15 cellular contexts compared by ENCODE assay signal in genomic region chr12:111715242-111715641, GRCh38. TPM values are rescaled to one million over a fixed set of nuclear protein-coding genes. Genes with fewer than 3 reads are reported as not detected.
DNase-seq lines count a peak whose midpoint lies in the region; ATAC-seq and TF ChIP-seq lines count a peak whose summit lies in the region.
"Had no signal": no experiment of that assay in that cellular context is flagged by ENCODE, and none has a peak within 500 bp of the region (broad histone marks: within the 10 kb centered on the region; RNA-seq: fewer than 3 reads in every experiment).

No MANE protein-coding gene starts in this region.

- H3K9me3 ChIP-seq in mesenchymal stem cell (ENCODE audit: control insufficient read depth, low read length): no peaks in the 10 kb centered on the region

- H3K9me3 Mint-ChIP-seq in naive thymus-derived CD8-positive, alpha-beta T cell: no peaks in the 10 kb centered on the region
- H3K9me3 Mint-ChIP-seq: activated CD4-positive, alpha-beta T cell treated with anti-CD3 and anti-CD28 coated beads, Interleukin-2, amount 10 ng/mL, durations not matched to agents 24 days and 14 days; activated T-cell treated with anti-CD3 and anti-CD28 coated beads, Interleukin-2, amount 50 U/mL, for 72 hours; type B pancreatic cell had no signal

- no peak overlapping the region for H3K23ac ChIP-seq in mesenchymal stem cell (ENCODE audit: low read length in 2 of 2)

- no peak overlapping the region for H2BK5ac ChIP-seq in mesenchymal stem cell (ENCODE audit: low read depth, low read length, poor library complexity, severe bottlenecking)

- no peak overlapping the region for H3K4me2 ChIP-seq in mesenchymal stem cell (ENCODE audit: low read length, poor library complexity, severe bottlenecking)

- TF ChIP-seq CTCF in AG10803 (conservative IDR thresholded peaks at IDR 0.05; ENCODE audit: low read length) (no peak), GM13976 (IDR thresholded peaks at IDR 0.05; ENCODE audit: borderline replicate concordance, control extremely low read depth, extremely low read depth, insufficient read depth, missing control alignments) (no peak)

- DNase-seq in AG10803 (ENCODE audit: low read depth) (peak; percentile 3), M059J (ENCODE audit: low read depth) (peak; percentile 37), astrocyte of the hippocampus (ENCODE audit: low read depth, low spot score) (peak; percentile 49), mesenchymal stem cell (peak; percentile 22), A172 (ENCODE audit: low spot score) (no peak), GM13976 (ENCODE audit: low spot score) (no peak)
- DNase-seq in naive thymus-derived CD8-positive, alpha-beta T cell: no peak
- DNase-seq: activated CD4-positive, alpha-beta T cell treated with anti-CD3 and anti-CD28 coated beads, Interleukin-2, amount 10 ng/mL, durations not matched to agents 24 days and 14 days; activated T-cell treated with anti-CD3 and anti-CD28 coated beads, Interleukin-2, amount 50 U/mL, for 72 hours; midbrain; NCI-H82; stimulated activated CD4-positive, alpha-beta T cell treated with anti-CD3 and anti-CD28 coated beads, Interleukin-2, amount 100 ng/mL, for 24 hours had no signal

- no peak overlapping the region for H3K4ac ChIP-seq in mesenchymal stem cell (ENCODE audit: low read depth in 1 of 2, low read length in 2 of 2)

- H2BK120ac ChIP-seq in mesenchymal stem cell (ENCODE audit: low read depth, low read length): no peak overlapping the region

- H2BK15ac ChIP-seq in mesenchymal stem cell (ENCODE audit: low read depth, poor library complexity, severe bottlenecking): no peak overlapping the region

- no peaks in the 10 kb centered on the region for H3K27me3 Mint-ChIP-seq in naive thymus-derived CD8-positive, alpha-beta T cell
- H3K27me3 Mint-ChIP-seq: activated CD4-positive, alpha-beta T cell treated with anti-CD3 and anti-CD28 coated beads, Interleukin-2, amount 10 ng/mL, durations not matched to agents 24 days and 14 days; type B pancreatic cell had no signal

- no peak overlapping the region for H4K91ac ChIP-seq in mesenchymal stem cell (ENCODE audit: low read length)

- no peak overlapping the region for H3K27ac ChIP-seq in mesenchymal stem cell (ENCODE audit: low read length, poor library complexity, severe bottlenecking)
- H3K27ac ChIP-seq: parathyroid adenoma had no signal

- peaks cover 3% of the 10 kb centered on the region for H3K4me1 ChIP-seq in mesenchymal stem cell (ENCODE audit: control insufficient read depth, insufficient read depth, low read depth, low read length)
- H3K4me1 ChIP-seq: parathyroid adenoma had no signal

- no peaks in the 10 kb centered on the region for H3K79me1 ChIP-seq in mesenchymal stem cell (replicated peaks; ENCODE audit: low read length, poor library complexity, severe bottlenecking)

- in situ Hi-C loops in GM13976 (cut with MboI; ENCODE audit: low sequenced_read_pairs, unreplicated experiment): no loop called here

- no peak overlapping the region for H3K18ac ChIP-seq in mesenchymal stem cell (ENCODE audit: low read depth in 1 of 2, low read length in 2 of 2)

- H3K27me3 ChIP-seq in mesenchymal stem cell (ENCODE audit: control insufficient read depth in 1 of 2, insufficient read depth in 1 of 2, low read length in 2 of 2): no peaks in the 10 kb centered on the region

- POLR2A ChIA-PET in naive thymus-derived CD8-positive, alpha-beta T cell (lab: Charles Lee): no interaction called here

- ATAC-seq in GM21529 (IDR thresholded peaks at IDR 0.05; ENCODE audit: unreplicated experiment): no peak
- ATAC-seq in naive thymus-derived CD8-positive, alpha-beta T cell: no peak
- ATAC-seq: activated T-cell treated with anti-CD3 and anti-CD28 coated beads, Interleukin-2, amount 50 U/mL, for 72 hours had no signal

- WGBS in mesenchymal stem cell: 92% methylated on average over 3 of the region's 3 CpGs

- no peak overlapping the region for H2AK5ac ChIP-seq in mesenchymal stem cell (ENCODE audit: low read length, severe bottlenecking)

- peaks cover 0 to 87% (median 21%) of the 10 kb centered on the region in 3 donors for H3K36me3 Mint-ChIP-seq in naive thymus-derived CD8-positive, alpha-beta T cell

- no peak overlapping the region for H3K4me3 Mint-ChIP-seq in naive thymus-derived CD8-positive, alpha-beta T cell
- H3K4me3 Mint-ChIP-seq: activated CD4-positive, alpha-beta T cell treated with anti-CD3 and anti-CD28 coated beads, Interleukin-2, amount 10 ng/mL, durations not matched to agents 24 days and 14 days; activated T-cell treated with anti-CD3 and anti-CD28 coated beads, Interleukin-2, amount 50 U/mL, for 72 hours; type B pancreatic cell had no signal

- H3K4me3 ChIP-seq in AG10803 (ENCODE audit: low read length) (no peak overlapping the region), mesenchymal stem cell (ENCODE audit: insufficient read depth in 1 of 2, low read depth in 1 of 2, low read length in 2 of 2) (no peak overlapping the region)

- H2BK12ac ChIP-seq in mesenchymal stem cell (ENCODE audit: low read length in 2 of 2): no peak overlapping the region

- H4K8ac ChIP-seq in mesenchymal stem cell (ENCODE audit: low read length): no peak overlapping the region

- peaks cover 39 to 45% of the 10 kb centered on the region in 2 experiments for H3K36me3 ChIP-seq in mesenchymal stem cell (ENCODE audit: control insufficient read depth in 1 of 2, insufficient read depth in 2 of 2, low read depth in 1 of 2, low read length in 2 of 2)

- H3K27ac Mint-ChIP-seq in naive thymus-derived CD8-positive, alpha-beta T cell: no peak overlapping the region
- H3K27ac Mint-ChIP-seq: activated CD4-positive, alpha-beta T cell treated with anti-CD3 and anti-CD28 coated beads, Interleukin-2, amount 10 ng/mL, durations not matched to agents 24 days and 14 days; activated T-cell treated with anti-CD3 and anti-CD28 coated beads, Interleukin-2, amount 50 U/mL, for 72 hours; type B pancreatic cell had no signal

- H3K4me1 Mint-ChIP-seq in naive thymus-derived CD8-positive, alpha-beta T cell: no peaks in the 10 kb centered on the region
- H3K4me1 Mint-ChIP-seq: activated CD4-positive, alpha-beta T cell treated with anti-CD3 and anti-CD28 coated beads, Interleukin-2, amount 10 ng/mL, durations not matched to agents 24 days and 14 days had no signal

- no peak overlapping the region for H3K9ac ChIP-seq in mesenchymal stem cell (ENCODE audit: low read length)
- H3K9ac ChIP-seq: parathyroid adenoma had no signal

- no peak overlapping the region for H2AFZ ChIP-seq in mesenchymal stem cell (ENCODE audit: low read depth, low read length)
- H2AFZ ChIP-seq: parathyroid adenoma had no signal

- H3K14ac ChIP-seq in mesenchymal stem cell (ENCODE audit: low read length in 2 of 2): no peak overlapping the region

RNA-seq across cellular contexts. Expression of gene ACAD10, which starts 29.4 kb away (rescaled TPM):
- total RNA-seq in M059J (2014; rRNA removed; shearing (Covaris generic)): 4.0 and 4.7 TPM in 2 replicates
- polyA plus RNA-seq in mesenchymal stem cell (2013, experiment 1 of 2): 8.6 TPM
- 10.1 TPM for polyA plus RNA-seq in mesenchymal stem cell (2013, experiment 2 of 2)
- total RNA-seq in A172 (2014; rRNA removed; shearing (Covaris generic)): 3.4 and 10.9 TPM in 2 replicates
- 10 to 100 TPM; 57.3 to 62.2 TPM for total RNA-seq in naive thymus-derived CD8-positive, alpha-beta T cell
- 10 to 100 TPM in 2 of 3 donors, 1 to 10 TPM in 1; 9.4 to 12.9 (median 10.1) TPM for polyA plus RNA-seq in naive thymus-derived CD8-positive, alpha-beta T cell

RNA-seq across cellular contexts. Expression of gene BRAP, which starts 29.5 kb away (rescaled TPM):
- total RNA-seq in M059J (2014; rRNA removed; shearing (Covaris generic)): 17.7 and 18.6 TPM in 2 replicates
- polyA plus RNA-seq in mesenchymal stem cell (2013, experiment 1 of 2): 12.9 TPM
- polyA plus RNA-seq in mesenchymal stem cell (2013, experiment 2 of 2): 13.5 TPM
- 12.4 and 13.6 TPM in 2 replicates for total RNA-seq in A172 (2014; rRNA removed; shearing (Covaris generic))
- 10 to 100 TPM; 24.9 to 26.7 TPM for total RNA-seq in naive thymus-derived CD8-positive, alpha-beta T cell
- 10 to 100 TPM; 17.8 to 25.1 (median 20.4) TPM for polyA plus RNA-seq in naive thymus-derived CD8-positive, alpha-beta T cell

RNA-seq across cellular contexts. Expression of gene ALDH2, which starts 51.5 kb away (rescaled TPM):
- 9.0 and 20.5 TPM in 2 replicates for total RNA-seq in M059J (2014; rRNA removed; shearing (Covaris generic))
- 54.3 TPM for polyA plus RNA-seq in mesenchymal stem cell (2013, experiment 1 of 2)
- 52.7 TPM for polyA plus RNA-seq in mesenchymal stem cell (2013, experiment 2 of 2)
- total RNA-seq in A172 (2014; rRNA removed; shearing (Covaris generic)): not detected in 2 replicates
- total RNA-seq in naive thymus-derived CD8-positive, alpha-beta T cell: 1 to 10 TPM; 3.1 to 3.9 TPM
- polyA plus RNA-seq in naive thymus-derived CD8-positive, alpha-beta T cell: 1 to 10 TPM in 1 of 3 donors, under 1 TPM in 2; 0.73 to 1.3 (median 0.85) TPM

Comparison
In these comparisons a context has a peak if more than half of its experiments do, and no peak if none do; other contexts are left out.
1. DNase-seq: peak in AG10803 (single experiment), M059J (single experiment), astrocyte of the hippocampus (single experiment) and mesenchymal stem cell (single experiment); none in A172 (single experiment), GM13976 (single experiment) and naive thymus-derived CD8-positive, alpha-beta T cell (0 of 10).